Comparison of ENCODE assay signal across 13 cellular contexts in genomic region chr15:75089781-75090734, GRCh38.
DNase-seq lines count a peak whose midpoint lies in the region; ATAC-seq and TF ChIP-seq lines count a peak whose summit lies in the region.
"Had no signal": no experiment of that assay in that cellular context is flagged by ENCODE, and none has a peak within 500 bp of the region (broad histone marks: within the 10 kb centered on the region; RNA-seq: fewer than 3 reads in every experiment).

No MANE protein-coding gene starts in this region.

- CTCF ChIA-PET in activated CD4-positive, alpha-beta T cell treated with anti-CD3 and anti-CD28 coated beads, Interleukin-2, amount 10 ng/mL, durations not matched to agents 7 days and 5 days (lab: Charles Lee): interaction anchor here (1.0 to 2.0 kb wide), 7 partner anchors 8 to 46 kb away, joined by 3 to 6 read pairs (median 4); no protein-coding TSS in a partner anchor
- CTCF ChIA-PET in naive thymus-derived CD4-positive, alpha-beta T cell (lab: Charles Lee): no interaction called here

- H3K27me3 ChIP-seq in foreskin keratinocyte: peaks cover 4% of the 10 kb centered on the region
- no peaks in the 10 kb centered on the region for H3K27me3 ChIP-seq in naive thymus-derived CD4-positive, alpha-beta T cell (ENCODE audit: control insufficient read depth in 2 of 2, insufficient read depth in 2 of 2, low read length in 2 of 2)
- H3K27me3 ChIP-seq in smooth muscle cell (ENCODE audit: low read depth): no peaks in the 10 kb centered on the region

- H3K36me3 Mint-ChIP-seq in activated CD4-positive, alpha-beta T cell treated with anti-CD3 and anti-CD28 coated beads, Interleukin-2, amount 10 ng/mL, durations not matched to agents 7 days and 5 days (ENCODE audit: low read depth): peaks cover 2% of the 10 kb centered on the region
- peaks cover 17% of the 10 kb centered on the region for H3K36me3 Mint-ChIP-seq in activated CD4-positive, alpha-beta T cell treated with anti-CD3 and anti-CD28 coated beads, Interleukin-2, amount 10 ng/mL, durations not matched to agents 24 days and 14 days (ENCODE audit: low read depth)
- peaks cover 0 to 39% (median 8%) of the 10 kb centered on the region in 5 donors for H3K36me3 Mint-ChIP-seq in naive thymus-derived CD4-positive, alpha-beta T cell

- H3K4me2 ChIP-seq in smooth muscle cell: no peak overlapping the region
- H3K4me2 ChIP-seq: A549 had no signal

- H3K9me3 ChIP-seq in naive thymus-derived CD4-positive, alpha-beta T cell (ENCODE audit: control insufficient read depth in 2 of 3, low read length in 3 of 3): no peaks in the 10 kb centered on the region
- H3K9me3 ChIP-seq in smooth muscle cell (replicated peaks; ENCODE audit: low read depth): no peaks in the 10 kb centered on the region

- no peak overlapping the region for H3K4me3 ChIP-seq in naive thymus-derived CD4-positive, alpha-beta T cell (ENCODE audit: low read length)
- H3K4me3 ChIP-seq in smooth muscle cell: no peak overlapping the region
- H3K4me3 ChIP-seq: A549 had no signal

- no peak overlapping the region for H2AFZ ChIP-seq in smooth muscle cell (ENCODE audit: low read depth)

- peaks cover 19% of the 10 kb centered on the region for H3K27me3 Mint-ChIP-seq in activated CD4-positive, alpha-beta T cell treated with anti-CD3 and anti-CD28 coated beads, Interleukin-2, amount 10 ng/mL, durations not matched to agents 7 days and 5 days
- peaks cover 16% of the 10 kb centered on the region for H3K27me3 Mint-ChIP-seq in activated CD4-positive, alpha-beta T cell treated with anti-CD3 and anti-CD28 coated beads, Interleukin-2, amount 10 ng/mL, durations not matched to agents 24 days and 14 days
- peaks cover 0 to 17% (median 0%) of the 10 kb centered on the region in 5 donors for H3K27me3 Mint-ChIP-seq in naive thymus-derived CD4-positive, alpha-beta T cell

- peak overlapping the region; percentile 41 for H3K27ac Mint-ChIP-seq in activated CD4-positive, alpha-beta T cell treated with anti-CD3 and anti-CD28 coated beads, Interleukin-2, amount 10 ng/mL, durations not matched to agents 7 days and 5 days
- H3K27ac Mint-ChIP-seq in activated CD4-positive, alpha-beta T cell treated with anti-CD3 and anti-CD28 coated beads, Interleukin-2, amount 10 ng/mL, durations not matched to agents 24 days and 14 days: no peak overlapping the region
- H3K27ac Mint-ChIP-seq in naive thymus-derived CD4-positive, alpha-beta T cell: no peak overlapping the region

- intact Hi-C loops in activated CD4-positive, alpha-beta T cell treated with anti-CD3 and anti-CD28 coated beads, Interleukin-2, amount 10 ng/mL, durations not matched to agents 24 days and 14 days (cut with micrococcal nuclease): no loop called here
- intact Hi-C loops in naive thymus-derived CD4-positive, alpha-beta T cell (cut with micrococcal nuclease): no loop called here

- H3K4me1 ChIP-seq in foreskin keratinocyte: no peaks in the 10 kb centered on the region
- no peaks in the 10 kb centered on the region for H3K4me1 ChIP-seq in naive thymus-derived CD4-positive, alpha-beta T cell (ENCODE audit: control insufficient read depth in 2 of 2, insufficient read depth in 2 of 2, low read length in 2 of 2)
- H3K4me1 ChIP-seq in smooth muscle cell (ENCODE audit: low read depth): no peaks in the 10 kb centered on the region
- H3K4me1 ChIP-seq: A549 had no signal

- peaks cover 14% of the 10 kb centered on the region for H3K9me3 Mint-ChIP-seq in activated CD4-positive, alpha-beta T cell treated with anti-CD3 and anti-CD28 coated beads, Interleukin-2, amount 10 ng/mL, durations not matched to agents 7 days and 5 days
- peaks cover 17% of the 10 kb centered on the region for H3K9me3 Mint-ChIP-seq in activated CD4-positive, alpha-beta T cell treated with anti-CD3 and anti-CD28 coated beads, Interleukin-2, amount 10 ng/mL, durations not matched to agents 24 days and 14 days
- H3K9me3 Mint-ChIP-seq in naive thymus-derived CD4-positive, alpha-beta T cell: peaks cover 0 to 30% (median 12%) of the 10 kb centered on the region in 11 donors

- H3K27ac ChIP-seq in foreskin keratinocyte (no peak overlapping the region), smooth muscle cell (ENCODE audit: low read depth) (no peak overlapping the region)
- H3K27ac ChIP-seq in naive thymus-derived CD4-positive, alpha-beta T cell (ENCODE audit: low read depth, low read length): no peak overlapping the region
- H3K27ac ChIP-seq: A549 had no signal

- peak; percentile 33 for ATAC-seq in foreskin keratinocyte
- ATAC-seq in naive thymus-derived CD4-positive, alpha-beta T cell: peak; percentile 82

- H3F3A ChIP-seq in smooth muscle cell (ENCODE audit: low read depth): no peaks in the 10 kb centered on the region

- POLR2A ChIA-PET in activated CD4-positive, alpha-beta T cell treated with anti-CD3 and anti-CD28 coated beads, Interleukin-2, amount 10 ng/mL, durations not matched to agents 7 days and 5 days (lab: Charles Lee): no interaction called here
- POLR2A ChIA-PET in naive thymus-derived CD4-positive, alpha-beta T cell (lab: Charles Lee): no interaction called here

- H3K36me3 ChIP-seq in naive thymus-derived CD4-positive, alpha-beta T cell (ENCODE audit: control insufficient read depth in 2 of 3, insufficient read depth in 3 of 3, low read length in 3 of 3): no peaks in the 10 kb centered on the region
- no peaks in the 10 kb centered on the region for H3K36me3 ChIP-seq in smooth muscle cell (ENCODE audit: low read depth)

- H3K9ac ChIP-seq in smooth muscle cell (ENCODE audit: low read depth): no peak overlapping the region

- H4K20me1 ChIP-seq in smooth muscle cell (ENCODE audit: low read depth): no peaks in the 10 kb centered on the region

- H3K4me3 Mint-ChIP-seq in activated CD4-positive, alpha-beta T cell treated with anti-CD3 and anti-CD28 coated beads, Interleukin-2, amount 10 ng/mL, durations not matched to agents 7 days and 5 days: no peak overlapping the region
- no peak overlapping the region for H3K4me3 Mint-ChIP-seq in activated CD4-positive, alpha-beta T cell treated with anti-CD3 and anti-CD28 coated beads, Interleukin-2, amount 10 ng/mL, durations not matched to agents 24 days and 14 days
- H3K4me3 Mint-ChIP-seq in naive thymus-derived CD4-positive, alpha-beta T cell: no peak overlapping the region

- 64% methylated on average over 11 of the region's 11 CpGs for WGBS in smooth muscle cell (ENCODE audit: low lambda C conversion rate)

- H3K79me2 ChIP-seq in smooth muscle cell (ENCODE audit: low read depth): no peaks in the 10 kb centered on the region

- peaks cover 9% of the 10 kb centered on the region for H3K4me1 Mint-ChIP-seq in activated CD4-positive, alpha-beta T cell treated with anti-CD3 and anti-CD28 coated beads, Interleukin-2, amount 10 ng/mL, durations not matched to agents 7 days and 5 days
- peaks cover 2% of the 10 kb centered on the region for H3K4me1 Mint-ChIP-seq in activated CD4-positive, alpha-beta T cell treated with anti-CD3 and anti-CD28 coated beads, Interleukin-2, amount 10 ng/mL, durations not matched to agents 24 days and 14 days
- H3K4me1 Mint-ChIP-seq in naive thymus-derived CD4-positive, alpha-beta T cell: peaks cover 0 to 11% (median 0%) of the 10 kb centered on the region in 7 donors

- DNase-seq in activated CD4-positive, alpha-beta T cell treated with anti-CD3 and anti-CD28 coated beads, Interleukin-2, amount 10 ng/mL, durations not matched to agents 7 days and 5 days: no peak
- no peak for DNase-seq in activated CD4-positive, alpha-beta T cell treated with anti-CD3 and anti-CD28 coated beads, Interleukin-2, amount 10 ng/mL, durations not matched to agents 24 days and 14 days
- no peak for DNase-seq in foreskin keratinocyte
- DNase-seq in naive thymus-derived CD4-positive, alpha-beta T cell: no peak
- DNase-seq in dedifferentiated amniotic fluid mesenchymal stem cell (ENCODE audit: extremely low spot score): no peak
- DNase-seq in smooth muscle cell (lab: John Stamatoyannopoulos, UW; ENCODE audit: unreplicated experiment): no peak
- no peak for DNase-seq in NCI-H748 (lab: John Stamatoyannopoulos, UW; ENCODE audit: unreplicated experiment)
- no peak for DNase-seq in AG08395 (ENCODE audit: low spot score)
- DNase-seq: Calu3; H7; OCI-M1; stimulated activated naive CD4-positive, alpha-beta T cell treated with Interleukin-2 at 50 U/mL for 16 hours had no signal

- TF ChIP-seq CTCF in foreskin keratinocyte (conservative IDR thresholded peaks at IDR 0.05): no peak
- TF ChIP-seq CTCF in smooth muscle cell (IDR thresholded peaks at IDR 0.05; ENCODE audit: borderline replicate concordance, insufficient read depth, poor library complexity, severe bottlenecking): no peak
